Comparison of ENCODE assay signal across 11 cellular contexts in the genomic region with DNA sequence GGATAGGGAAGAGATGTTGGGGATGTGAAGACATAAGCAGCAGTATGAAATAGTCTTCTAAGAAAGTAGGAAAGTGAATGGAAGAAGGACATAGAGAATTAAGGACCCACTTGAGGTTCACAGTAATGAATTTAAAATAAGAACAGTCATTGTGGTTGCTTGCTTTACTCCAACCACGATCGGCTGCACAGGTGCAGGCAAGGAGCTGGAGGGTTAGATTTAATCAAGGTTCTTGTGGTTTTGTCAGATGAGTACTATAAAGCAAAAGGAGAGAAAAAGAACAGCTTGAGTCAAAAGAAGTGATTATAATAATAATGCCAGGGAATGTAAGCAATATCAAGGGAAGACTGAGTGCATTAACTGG. TPM values are rescaled to one million over a fixed set of nuclear protein-coding genes. Genes with fewer than 3 reads are reported as not detected.
DNase-seq lines count a peak whose midpoint lies in the region; ATAC-seq and TF ChIP-seq lines count a peak whose summit lies in the region.
"Had no signal": no experiment of that assay in that cellular context is flagged by ENCODE, and none has a peak within 500 bp of the region (broad histone marks: within the 10 kb centered on the region; RNA-seq: fewer than 3 reads in every experiment).

No MANE protein-coding gene starts in this region.

- peaks cover 0 to 2% (median 0%) of the 10 kb centered on the region in 3 donors for H3K27me3 Mint-ChIP-seq in immature natural killer cell (ENCODE audit: low read depth in 3 of 3)
- H3K27me3 Mint-ChIP-seq: brain had no signal

- H3K36me3 Mint-ChIP-seq in immature natural killer cell: peaks cover 0 to 20% (median under 1%) of the 10 kb centered on the region in 3 donors

- H3K27ac Mint-ChIP-seq in immature natural killer cell: peak overlapping the region; percentile 0 to 70 (median 27)

- H3K27ac ChIP-seq in tibial artery (no peak overlapping the region), Peyer's patch (no peak overlapping the region)

- H3K4me3 ChIP-seq in tibial artery: no peak overlapping the region
- H3K4me3 ChIP-seq in Peyer's patch: no peak overlapping the region
- H3K4me3 ChIP-seq: spleen had no signal

- H3K9me3 Mint-ChIP-seq in immature natural killer cell: no peaks in the 10 kb centered on the region
- H3K9me3 Mint-ChIP-seq: brain had no signal

- no peaks in the 10 kb centered on the region for H3K27me3 ChIP-seq in tibial artery
- H3K27me3 ChIP-seq in Peyer's patch: no peaks in the 10 kb centered on the region
- H3K27me3 ChIP-seq: spleen had no signal

- DNase-seq in activated gamma-delta T cell treated with Interleukin-2 at 50 U/mL for 16 hours (peak; percentile 21), activated gamma-delta T cell (lab: John Stamatoyannopoulos, UW) (no peak), activated T-cell treated with anti-CD3 and anti-CD28 coated beads for 48 hours (ENCODE audit: low read depth) (peak; percentile 40), immature natural killer cell (no peak), tibial artery (no peak), Peyer's patch (no peak), cortex of kidney (lab: John Stamatoyannopoulos, UW) (no peak)
- DNase-seq in stimulated activated naive CD8-positive, alpha-beta T cell treated with anti-CD3 and anti-CD28 coated beads, Interleukin-15, Interleukin-2, amounts not matched to agents 100 U/mL and 50 U/mL, for 24 hours: peak; percentile 31
- DNase-seq: NCI-H2029, spleen had no signal

- H3K9me3 ChIP-seq in tibial artery (no peaks in the 10 kb centered on the region), Peyer's patch (no peaks in the 10 kb centered on the region)
- H3K9me3 ChIP-seq: spleen had no signal

- H3K4me1 Mint-ChIP-seq in immature natural killer cell: peaks cover 4 to 24% of the 10 kb centered on the region in 2 donors
- H3K4me1 Mint-ChIP-seq: brain had no signal

- H3K4me1 ChIP-seq in tibial artery (no peaks in the 10 kb centered on the region), Peyer's patch (no peaks in the 10 kb centered on the region)

- TF ChIP-seq CTCF in tibial artery (IDR thresholded peaks at IDR 0.05) (no peak), Peyer's patch (IDR thresholded peaks at IDR 0.05) (no peak)

- ATAC-seq in stimulated activated naive CD8-positive, alpha-beta T cell treated with anti-CD3 and anti-CD28 coated beads, Interleukin-15, Interleukin-2, amounts not matched to agents 100 U/mL and 50 U/mL, for 24 hours: peak; percentile 77

- TF ChIP-seq POLR2A in Peyer's patch (IDR thresholded peaks at IDR 0.05): no peak

- intact Hi-C loops in tibial artery (cut with DNase I; ENCODE audit: low total_unique reads): no loop called here

- H3K36me3 ChIP-seq in tibial artery (peaks cover 19 to 61% (median 25%) of the 10 kb centered on the region in 3 donors), Peyer's patch (peaks cover 0 to 46% (median 0%) of the 10 kb centered on the region in 3 donors)

- H3K4me3 Mint-ChIP-seq in immature natural killer cell: no peak overlapping the region
- H3K4me3 Mint-ChIP-seq: brain had no signal

RNA-seq across cellular contexts. Expression of gene RBM34, which starts 46.1 kb away (rescaled TPM):
- 10 to 100 TPM; 42.2 to 72.6 (median 57.7) TPM for polyA plus RNA-seq in immature natural killer cell
- total RNA-seq in Peyer's patch: 100 to 1,000 TPM in 1 of 4 donors, 10 to 100 TPM in 3; 21.5 to 110 (median 33.1) TPM

Comparison
In these comparisons a context has a peak if more than half of its experiments do, and no peak if none do; other contexts are left out.
1. DNase-seq: peak in activated gamma-delta T cell treated with Interleukin-2 at 50 U/mL for 16 hours (single experiment), activated T-cell treated with anti-CD3 and anti-CD28 coated beads for 48 hours (single experiment) and stimulated activated naive CD8-positive, alpha-beta T cell treated with anti-CD3 and anti-CD28 coated beads, Interleukin-15, Interleukin-2, amounts not matched to agents 100 U/mL and 50 U/mL, for 24 hours (single experiment); none in activated gamma-delta T cell (single experiment), immature natural killer cell (0 of 3), tibial artery (0 of 2), Peyer's patch (0 of 3) and cortex of kidney (single experiment).